11 cellular contexts compared by ENCODE assay signal in the genomic region with DNA sequence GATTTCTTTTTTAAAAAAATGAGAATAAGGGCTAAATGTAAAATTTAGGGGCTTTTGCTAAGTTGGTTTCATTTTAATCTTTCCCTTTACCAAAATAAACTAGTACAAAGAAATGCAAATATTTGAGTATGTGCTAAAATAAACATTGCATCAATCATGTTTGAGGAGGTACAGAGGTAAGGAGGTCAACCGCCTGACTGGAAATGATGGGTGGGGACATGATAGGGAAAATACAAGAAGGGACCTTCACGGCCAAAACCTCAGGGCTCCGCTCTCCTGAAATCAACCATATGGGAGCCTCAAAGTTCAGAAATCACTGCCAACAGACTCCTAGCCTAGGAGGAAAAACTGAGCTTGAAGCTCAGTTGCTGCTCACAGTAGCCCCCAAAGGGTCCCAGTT.
DNase-seq lines count a peak whose midpoint lies in the region; ATAC-seq and TF ChIP-seq lines count a peak whose summit lies in the region.
"Had no signal": no experiment of that assay in that cellular context is flagged by ENCODE, and none has a peak within 500 bp of the region (broad histone marks: within the 10 kb centered on the region; RNA-seq: fewer than 3 reads in every experiment).

No MANE protein-coding gene starts in this region.

- no peak overlapping the region for H3K4me3 Mint-ChIP-seq in stimulated activated memory B cell treated with anti-CD40 and anti-IgM and Interleukin-4, amounts not matched to agents 10 μg/mL and 1 μg/mL and 100 μg/mL, for 72 hours
- H3K4me3 Mint-ChIP-seq: activated CD4-positive, alpha-beta memory T cell treated with anti-CD3 and anti-CD28 coated beads for 36 hours had no signal

- TF ChIP-seq CTCF in fibroblast of lung (conservative IDR thresholded peaks at IDR 0.05 in 1 of 2, IDR thresholded peaks at IDR 0.05 in 1 of 2; ENCODE audit: low read depth in 1 of 2, low read length in 2 of 2) = no peak

- peaks cover 4% of the 10 kb centered on the region for H3K4me1 ChIP-seq in fibroblast of lung (ENCODE audit: control insufficient read depth, extremely low read depth, insufficient read depth, low read length)

- H3K4me2 ChIP-seq in fibroblast of lung (ENCODE audit: extremely low read depth, insufficient read depth, low read length) = peak overlapping the region; percentile 32
- H3K4me2 ChIP-seq: BLaER1 had no signal

- H3K36me3 Mint-ChIP-seq in stimulated activated memory B cell treated with anti-CD40 and anti-IgM and Interleukin-4, amounts not matched to agents 10 μg/mL and 1 μg/mL and 100 μg/mL, for 72 hours = no peaks in the 10 kb centered on the region
- H3K36me3 Mint-ChIP-seq: activated CD4-positive, alpha-beta memory T cell treated with anti-CD3 and anti-CD28 coated beads for 36 hours had no signal

- H3K27me3 ChIP-seq in fibroblast of lung (ENCODE audit: control insufficient read depth, insufficient read depth, low read length) = no peaks in the 10 kb centered on the region
- H3K27me3 ChIP-seq: BLaER1 had no signal

- no peak overlapping the region for H3K27ac ChIP-seq in fibroblast of lung (ENCODE audit: insufficient read depth, low read length)
- H3K27ac ChIP-seq: BLaER1 had no signal

- H3K36me3 ChIP-seq in fibroblast of lung (ENCODE audit: control insufficient read depth, insufficient read depth, low read length) = no peaks in the 10 kb centered on the region
- H3K36me3 ChIP-seq: BLaER1 had no signal

- no peak overlapping the region for H3K27ac Mint-ChIP-seq in stimulated activated memory B cell treated with anti-CD40 and anti-IgM and Interleukin-4, amounts not matched to agents 10 μg/mL and 1 μg/mL and 100 μg/mL, for 72 hours
- H3K27ac Mint-ChIP-seq: activated CD4-positive, alpha-beta memory T cell treated with anti-CD3 and anti-CD28 coated beads for 36 hours had no signal

- H2AFZ ChIP-seq in fibroblast of lung (ENCODE audit: low read length) = peak overlapping the region; percentile 16

- H3K4me3 ChIP-seq in fibroblast of lung (replicated peaks in 1 of 4; ENCODE audit: control extremely low read depth in 1 of 4, insufficient read depth in 1 of 4, low read depth in 3 of 4, low read length in 4 of 4) = no peak overlapping the region
- H3K4me3 ChIP-seq: BLaER1 had no signal

- no peaks in the 10 kb centered on the region for H4K20me1 ChIP-seq in fibroblast of lung (ENCODE audit: control insufficient read depth, extremely low read depth, insufficient read depth, low read length)
- H4K20me1 ChIP-seq: BLaER1 had no signal

- H3K9ac ChIP-seq in fibroblast of lung (ENCODE audit: insufficient read depth, low read length) = no peak overlapping the region
- H3K9ac ChIP-seq: BLaER1 had no signal

- peaks cover 9% of the 10 kb centered on the region for H3K4me1 Mint-ChIP-seq in stimulated activated memory B cell treated with anti-CD40 and anti-IgM and Interleukin-4, amounts not matched to agents 10 μg/mL and 1 μg/mL and 100 μg/mL, for 72 hours

- ATAC-seq in GM19455 (IDR thresholded peaks at IDR 0.05; ENCODE audit: unreplicated experiment) (peak; percentile 77), HG03354 (IDR thresholded peaks at IDR 0.05; ENCODE audit: poor library complexity, severe bottlenecking, unreplicated experiment) (peak; percentile 86)
- no peak for ATAC-seq in stimulated activated memory B cell treated with anti-CD40 and anti-IgM and Interleukin-4, amounts not matched to agents 10 μg/mL and 1 μg/mL and 100 μg/mL, for 72 hours

- no peaks in the 10 kb centered on the region for H3K9me3 ChIP-seq in fibroblast of lung (ENCODE audit: control insufficient read depth, insufficient read depth, low read depth, low read length)
- H3K9me3 ChIP-seq: BLaER1 had no signal

- peak; percentile 84 for DNase-seq in DMS53 (lab: John Stamatoyannopoulos, UW)
- peak; percentile 63 to 80 for DNase-seq in fibroblast of lung (ENCODE audit: low read depth in 2 of 2)
- no peak for DNase-seq in NCI-H1436 (lab: John Stamatoyannopoulos, UW)
- no peak for DNase-seq in stimulated activated CD8-positive, alpha-beta memory T cell treated with anti-CD3 and anti-CD28 coated beads, Interleukin-4, amount 100 ng/mL, for 48 hours
- DNase-seq in pons (ENCODE audit: low spot score) = no peak
- DNase-seq: activated CD4-positive, alpha-beta memory T cell treated with anti-CD3 and anti-CD28 coated beads for 36 hours; effector CD4-positive, alpha-beta T cell had no signal

- no peaks in the 10 kb centered on the region for H3K9me3 Mint-ChIP-seq in stimulated activated memory B cell treated with anti-CD40 and anti-IgM and Interleukin-4, amounts not matched to agents 10 μg/mL and 1 μg/mL and 100 μg/mL, for 72 hours
- H3K9me3 Mint-ChIP-seq: activated CD4-positive, alpha-beta memory T cell treated with anti-CD3 and anti-CD28 coated beads for 36 hours had no signal

- no peaks in the 10 kb centered on the region for H3K79me2 ChIP-seq in fibroblast of lung (ENCODE audit: control insufficient read depth, insufficient read depth, low read length)

- peaks cover 7% of the 10 kb centered on the region for H3K27me3 Mint-ChIP-seq in stimulated activated memory B cell treated with anti-CD40 and anti-IgM and Interleukin-4, amounts not matched to agents 10 μg/mL and 1 μg/mL and 100 μg/mL, for 72 hours
- H3K27me3 Mint-ChIP-seq: activated CD4-positive, alpha-beta memory T cell treated with anti-CD3 and anti-CD28 coated beads for 36 hours had no signal

Comparison
In these comparisons a context has a peak if more than half of its experiments do, and no peak if none do; other contexts are left out.
1. DNase-seq: peak in DMS53 (single experiment) and fibroblast of lung (2 of 2); none in NCI-H1436 (single experiment), stimulated activated CD8-positive, alpha-beta memory T cell treated with anti-CD3 and anti-CD28 coated beads, Interleukin-4, amount 100 ng/mL, for 48 hours (single experiment) and pons (single experiment).